9 cellular contexts compared by ENCODE assay signal in genomic region chr5:175263776-175264175, GRCh38.
"Had no signal": no experiment of that assay in that cellular context is flagged by ENCODE, and none has a peak within 500 bp of the region (broad histone marks: within the 10 kb centered on the region; RNA-seq: fewer than 3 reads in every experiment).

No MANE protein-coding gene starts in this region.

- H3K36me3 ChIP-seq: HAP-1 had no signal

- DNase-seq: GM23248, GOT3, H7, HFFc6, KBM-7 had no signal

- H3K4me1 ChIP-seq: HAP-1 had no signal

- ATAC-seq: HCT116, HepG2 had no signal

- H3K27ac ChIP-seq: GM23248, HL-60 had no signal

- H3K9me3 ChIP-seq: HAP-1 had no signal

- H3K4me3 ChIP-seq: GM23248, HAP-1 had no signal
